18 cellular contexts compared by ENCODE assay signal in genomic region chr2:120954939-120955338, GRCh38.
"Had no signal": no experiment of that assay in that cellular context is flagged by ENCODE, and none has a peak within 500 bp of the region (broad histone marks: within the 10 kb centered on the region; RNA-seq: fewer than 3 reads in every experiment).

No MANE protein-coding gene starts in this region.

- H3K4me3 Mint-ChIP-seq: naive thymus-derived CD4-positive, alpha-beta T cell had no signal

- DNase-seq: effector memory CD4-positive, alpha-beta T cell; esophagus squamous epithelium; glutamatergic neuron; islet precursor cell; mammary epithelial cell; naive thymus-derived CD4-positive, alpha-beta T cell; nucleus accumbens; ovary; small intestine; stimulated activated CD4-positive, alpha-beta T cell treated with anti-CD3 and anti-CD28 coated beads, Interleukin-12 subunit alpha, Interleukin-12 subunit beta, amount 100 ng/mL, for 4 hours; stimulated activated naive CD4-positive, alpha-beta T cell; stomach; substantia nigra; transverse colon had no signal

- H3K9me3 Mint-ChIP-seq: naive thymus-derived CD4-positive, alpha-beta T cell had no signal

- H3K27me3 Mint-ChIP-seq: naive thymus-derived CD4-positive, alpha-beta T cell had no signal

- H3K27ac Mint-ChIP-seq: naive thymus-derived CD4-positive, alpha-beta T cell had no signal

- H3K36me3 Mint-ChIP-seq: naive thymus-derived CD4-positive, alpha-beta T cell had no signal

- H3K27ac ChIP-seq: esophagus squamous epithelium, gastroesophageal sphincter, ovary, stomach, thoracic aorta, transverse colon had no signal

- H3K4me1 Mint-ChIP-seq: naive thymus-derived CD4-positive, alpha-beta T cell had no signal

- FAIRE-seq: small intestine had no signal

- ATAC-seq: gastroesophageal sphincter; left lobe of liver; naive thymus-derived CD4-positive, alpha-beta T cell; right cardiac atrium had no signal
